In genomic region chr11:85647604-85648299, GRCh38 we compare ENCODE assay signal across 8 cellular contexts. TPM values are rescaled to one million over a fixed set of nuclear protein-coding genes. Genes with fewer than 3 reads are reported as not detected.
DNase-seq lines count a peak whose midpoint lies in the region; ATAC-seq, FAIRE-seq and TF ChIP-seq lines count a peak whose summit lies in the region.

TSS of gene TMEM126A (plus strand) at chr11:85647967. CDS start at chr11:85650256, 2,289 bp downstream.

- DNase-seq in AG20443 (ENCODE audit: low spot score) (peak; percentile 93), NCI-H460 (ENCODE audit: extremely low read depth, low read depth) (peak; percentile 73), cerebellar nuclear complex (lab: John Stamatoyannopoulos, UW) (peak; percentile 33 to 71)
- DNase-seq in activated CD4-positive, alpha-beta T cell treated with anti-CD3 and anti-CD28 coated beads for 1 hour = peak; percentile 86
- peak; percentile 84 to 89 for DNase-seq in stimulated activated CD4-positive, alpha-beta T cell treated with anti-CD3 and anti-CD28 coated beads, Interleukin-12 subunit alpha, Interleukin-12 subunit beta, amount 100 ng/mL, for 24 hours (ENCODE audit: low read depth in 2 of 2)

- FAIRE-seq in islet of Langerhans (lab: Jason Lieb, UNC) = peak; percentile 58

- peak; percentile 95 for TF ChIP-seq POLR2A in GM19193 (IDR thresholded peaks at IDR 0.05; ENCODE audit: extremely low read depth, insufficient read depth, insufficient read length)

- ATAC-seq in HG03432 (IDR thresholded peaks at IDR 0.05; ENCODE audit: unreplicated experiment) = peak; percentile 100

RNA-seq across cellular contexts. Expression of gene TMEM126A, which starts in this region (rescaled TPM):
- total RNA-seq in NCI-H460 (2014; rRNA removed; shearing (Covaris generic)) = 68.5 and 78.3 TPM in 2 replicates
- polyA plus RNA-seq in NCI-H460 (2014; cell fraction: nucleus; rRNA removed) = 30.7 and 41.4 TPM in 2 replicates

Comparison
In these comparisons a context has a peak if more than half of its experiments do, and no peak if none do; other contexts are left out.
1. Peak in every context shown above with its lines: DNase-seq and ATAC-seq.